Comparison of ENCODE assay signal across 8 cellular contexts in genomic region chr10:3192856-3193635, GRCh38. TPM values are rescaled to one million over a fixed set of nuclear protein-coding genes. Genes with fewer than 3 reads are reported as not detected.
DNase-seq lines count a peak whose midpoint lies in the region; ATAC-seq and TF ChIP-seq lines count a peak whose summit lies in the region.

No MANE protein-coding gene starts in this region.

- H3K27me3 Mint-ChIP-seq in activated CD8-positive, alpha-beta T cell treated with anti-CD3 and anti-CD28 coated beads, Interleukin-2, amount 10 ng/mL, durations not matched to agents 7 days and 5 days (ENCODE audit: low read depth) = peaks cover 42% of the 10 kb centered on the region
- peaks cover 14% of the 10 kb centered on the region for H3K27me3 Mint-ChIP-seq in nephron (ENCODE audit: low read depth)

- H3K27ac Mint-ChIP-seq in activated CD8-positive, alpha-beta T cell treated with anti-CD3 and anti-CD28 coated beads, Interleukin-2, amount 10 ng/mL, durations not matched to agents 7 days and 5 days = no peak overlapping the region
- peak overlapping the region in 1 of 3 experiments; percentile 43 for H3K27ac Mint-ChIP-seq in nephron

- POLR2A ChIA-PET in AG04449 (lab: Yijun Ruan, JAX) = no interaction called here
- POLR2A ChIA-PET in activated CD8-positive, alpha-beta T cell treated with anti-CD3 and anti-CD28 coated beads, Interleukin-2, amount 10 ng/mL, durations not matched to agents 7 days and 5 days (lab: Charles Lee) = no interaction called here

- H3K27ac ChIP-seq in tibial artery = peak overlapping the region; percentile 8 to 26

- H3K27me3 ChIP-seq in tibial artery = no peaks in the 10 kb centered on the region

- H3K4me3 ChIP-seq in AG04449 (ENCODE audit: low read depth, low read length) = peak overlapping the region; percentile 38
- peak overlapping the region; percentile 35 to 48 for H3K4me3 ChIP-seq in tibial artery

- no peaks in the 10 kb centered on the region for H3K36me3 Mint-ChIP-seq in activated CD8-positive, alpha-beta T cell treated with anti-CD3 and anti-CD28 coated beads, Interleukin-2, amount 10 ng/mL, durations not matched to agents 7 days and 5 days (ENCODE audit: low read depth)
- H3K36me3 Mint-ChIP-seq in nephron (ENCODE audit: low read depth) = no peaks in the 10 kb centered on the region

- no peak for ATAC-seq in activated CD8-positive, alpha-beta T cell treated with anti-CD3 and anti-CD28 coated beads, Interleukin-2, amount 10 ng/mL, durations not matched to agents 7 days and 5 days
- no peak for ATAC-seq in GM18909 (IDR thresholded peaks at IDR 0.05; ENCODE audit: poor library complexity, unreplicated experiment)

- no peaks in the 10 kb centered on the region for H3K36me3 ChIP-seq in tibial artery

- H3K4me1 ChIP-seq in tibial artery = peaks cover 0 to 21% (median 4%) of the 10 kb centered on the region in 4 donors

- intact Hi-C loops in tibial artery (cut with DNase I; ENCODE audit: low total_unique reads) = no loop called here

- no peak overlapping the region for H3K4me3 Mint-ChIP-seq in activated CD8-positive, alpha-beta T cell treated with anti-CD3 and anti-CD28 coated beads, Interleukin-2, amount 10 ng/mL, durations not matched to agents 7 days and 5 days
- peak overlapping the region in 2 of 3 experiments; percentile 19 to 21 for H3K4me3 Mint-ChIP-seq in nephron

- DNase-seq in AG04449 (ENCODE audit: low read depth, low spot score) (no peak), GM13977 (ENCODE audit: low spot score) (peak; percentile 70), NCI-H2227 treated with DMSO at 0.1 percent for 48 hours (lab: John Stamatoyannopoulos, UW) (peak; percentile 64), fibroblast of gingiva (ENCODE audit: low read depth) (peak; percentile 71), tibial artery (peak in 1 of 2 donors; percentile 58)
- peak; percentile 70 for DNase-seq in activated CD8-positive, alpha-beta T cell treated with anti-CD3 and anti-CD28 coated beads, Interleukin-2, amount 10 ng/mL, durations not matched to agents 7 days and 5 days

- in situ Hi-C loops in GM13977 (cut with MboI; ENCODE audit: low pct_unique_long_range_greater_than_20kb, low sequenced_read_pairs, unreplicated experiment) = no loop called here

- peaks cover 8% of the 10 kb centered on the region for H3K4me1 Mint-ChIP-seq in activated CD8-positive, alpha-beta T cell treated with anti-CD3 and anti-CD28 coated beads, Interleukin-2, amount 10 ng/mL, durations not matched to agents 7 days and 5 days (ENCODE audit: low read depth)
- peaks cover 40% of the 10 kb centered on the region for H3K4me1 Mint-ChIP-seq in nephron

- TF ChIP-seq CTCF in AG04449 (IDR thresholded peaks at IDR 0.05; ENCODE audit: insufficient read depth, low read length, missing control alignments) = peak; percentile 75
- TF ChIP-seq CTCF in GM13977 (IDR thresholded peaks at IDR 0.05; ENCODE audit: extremely low read depth, insufficient read depth, missing control alignments) = peak; percentile 83
- TF ChIP-seq CTCF in nephron (IDR thresholded peaks at IDR 0.05; ENCODE audit: unreplicated experiment in 3 of 3) = peak; percentile 84 to 88 (median 86)
- TF ChIP-seq CTCF in tibial artery (IDR thresholded peaks at IDR 0.05) = peak; percentile 83 to 93

- H3K9me3 ChIP-seq in tibial artery = no peaks in the 10 kb centered on the region

- no peaks in the 10 kb centered on the region for H3K9me3 Mint-ChIP-seq in activated CD8-positive, alpha-beta T cell treated with anti-CD3 and anti-CD28 coated beads, Interleukin-2, amount 10 ng/mL, durations not matched to agents 7 days and 5 days (ENCODE audit: insufficient read depth)
- H3K9me3 Mint-ChIP-seq in nephron = no peaks in the 10 kb centered on the region

- CTCF ChIA-PET in AG04449 (lab: Yijun Ruan, JAX) = interaction anchor here (0.7 to 3.4 kb wide), 30 partner anchors 11 to 1622 kb away, joined by 3 to 32 read pairs (median 3); no protein-coding TSS in a partner anchor
- CTCF ChIA-PET in activated CD8-positive, alpha-beta T cell treated with anti-CD3 and anti-CD28 coated beads, Interleukin-2, amount 10 ng/mL, durations not matched to agents 7 days and 5 days (lab: Charles Lee) = interaction anchor here (0.8 to 1.8 kb wide), 7 partner anchors 12 to 1574 kb away, joined by 3 to 7 read pairs (median 5); partner anchors contain the start of gene PITRM1

RNA-seq across cellular contexts. Expression of gene PITRM1, which starts 20.5 kb away (rescaled TPM):
- 10 to 100 TPM; 47.5 TPM for total RNA-seq in activated CD8-positive, alpha-beta T cell treated with anti-CD3 and anti-CD28 coated beads, Interleukin-2, amount 10 ng/mL, durations not matched to agents 7 days and 5 days
